Comparison of ENCODE assay signal across 18 cellular contexts in the genomic region with DNA sequence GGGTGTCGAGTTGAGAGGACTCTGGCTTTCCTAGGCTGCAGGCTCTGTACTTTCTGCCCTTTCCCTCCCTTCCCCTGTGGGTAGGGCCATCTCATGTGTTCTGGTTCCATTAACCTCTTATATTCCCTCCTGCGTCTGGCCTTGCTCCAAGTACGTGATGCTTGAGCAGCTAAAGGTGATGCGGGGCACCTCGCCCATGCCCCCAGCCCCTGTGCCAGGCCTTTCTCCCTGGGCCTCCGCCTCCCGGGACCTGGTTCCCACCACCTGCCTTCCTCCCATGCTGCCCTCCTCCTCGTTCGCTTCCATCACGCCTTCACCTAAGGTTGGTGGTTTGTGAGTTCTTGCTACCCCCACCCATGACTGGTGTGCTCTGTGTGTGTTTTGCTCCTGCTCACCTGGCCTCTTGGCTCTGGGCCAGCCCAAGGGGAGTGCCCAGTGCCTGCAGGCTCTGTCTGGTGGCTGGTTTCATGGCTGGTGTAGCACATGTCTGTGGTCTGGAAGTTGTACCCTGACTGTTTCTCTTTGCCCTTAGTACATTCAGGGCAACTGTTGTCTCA. TPM values are rescaled to one million over a fixed set of nuclear protein-coding genes. Genes with fewer than 3 reads are reported as not detected.
DNase-seq lines count a peak whose midpoint lies in the region; ATAC-seq, FAIRE-seq and TF ChIP-seq lines count a peak whose summit lies in the region.
"Had no signal": no experiment of that assay in that cellular context is flagged by ENCODE, and none has a peak within 500 bp of the region (broad histone marks: within the 10 kb centered on the region; RNA-seq: fewer than 3 reads in every experiment).

No MANE protein-coding gene starts in this region.

- no peak for TF ChIP-seq RAD21 in HepG2 (CRISPR knock-in tag; IDR thresholded peaks at IDR 0.05)

- H3K4me2 ChIP-seq in HepG2 (ENCODE audit: low read depth, low read length): no peak overlapping the region

- no peak for TF ChIP-seq EP300 in HepG2 (IDR thresholded peaks at IDR 0.05; ENCODE audit: low read depth in 2 of 2, low read length in 2 of 2)
- no peak for TF ChIP-seq EP300 in HepG2 (CRISPR knock-in tag; IDR thresholded peaks at IDR 0.05; ENCODE audit: borderline replicate concordance)

- H3K4me1 Mint-ChIP-seq in type B pancreatic cell (ENCODE audit: unreplicated experiment): no peaks in the 10 kb centered on the region

- POLR2A ChIA-PET in HepG2 (lab: Yijun Ruan, JAX): no interaction called here

- BruUV-seq in HepG2 (replicated peaks; lab: Mats Ljungman, UMichigan): no TSS peak

- peak overlapping the region; percentile 35 for H3K27ac Mint-ChIP-seq in type B pancreatic cell
- H3K27ac Mint-ChIP-seq: dendritic cell treated with granulocyte-macrophage colony-stimulating factor and Interleukin-4, amounts not matched to agents 40 ng/mL and 50 ng/mL, for 4 days had no signal

- no peak for TF ChIP-seq CTCF in left ventricle myocardium inferior (IDR thresholded peaks at IDR 0.05; ENCODE audit: borderline replicate concordance)
- TF ChIP-seq CTCF in heart right ventricle (IDR thresholded peaks at IDR 0.05): no peak
- no peak for TF ChIP-seq CTCF in colonic mucosa (IDR thresholded peaks at IDR 0.05)
- no peak for TF ChIP-seq CTCF in type B pancreatic cell (conservative IDR thresholded peaks at IDR 0.05)
- no peak for TF ChIP-seq CTCF in HepG2 (CRISPR knock-in tag; IDR thresholded peaks at IDR 0.05)
- TF ChIP-seq CTCF in lower leg skin (IDR thresholded peaks at IDR 0.05): no peak

- H3K9me3 Mint-ChIP-seq in type B pancreatic cell: no peaks in the 10 kb centered on the region
- H3K9me3 Mint-ChIP-seq: dendritic cell treated with granulocyte-macrophage colony-stimulating factor and Interleukin-4, amounts not matched to agents 40 ng/mL and 50 ng/mL, for 4 days had no signal

- in situ Hi-C loops in HepG2 (cut with HindIII; ENCODE audit: extremely low pct_ligation_motif_present, low pct_unique_long_range_greater_than_20kb): no loop called here

- peaks cover 10% of the 10 kb centered on the region for H3K36me3 Mint-ChIP-seq in type B pancreatic cell

- H3K27me3 Mint-ChIP-seq in type B pancreatic cell: no peaks in the 10 kb centered on the region

- WGBS in heart right ventricle, 2 donors: 88 to 91% methylated on average over 10 of the region's 10 CpGs
- over 99% methylated on average over 9 of the region's 10 CpGs for WGBS in HepG2 (ENCODE audit: low lambda C conversion rate)
- 54 to 61% methylated on average over 8 to 10 of the region's 10 CpGs for WGBS in lower leg skin, 2 donors

- H3K4me1 ChIP-seq in left ventricle myocardium inferior (peaks cover 88% of the 10 kb centered on the region), heart right ventricle (peaks cover 8 to 78% (median 40%) of the 10 kb centered on the region in 9 donors), colonic mucosa (peaks cover 10% of the 10 kb centered on the region), HepG2 (ENCODE audit: insufficient read depth, low read length) (no peaks in the 10 kb centered on the region)

- FAIRE-seq in HepG2 (lab: Jason Lieb, UNC): no peak
- FAIRE-seq: G401.6 had no signal

- H3K9ac ChIP-seq in colonic mucosa (ENCODE audit: low read depth in 2 of 2, low read length in 2 of 2) (no peak overlapping the region), HepG2 (ENCODE audit: insufficient read depth, low read depth, low read length) (no peak overlapping the region)

- H3K27me3 ChIP-seq in left ventricle myocardium inferior (ENCODE audit: low read depth): no peaks in the 10 kb centered on the region
- H3K27me3 ChIP-seq in heart right ventricle: no peaks in the 10 kb centered on the region
- no peaks in the 10 kb centered on the region for H3K27me3 ChIP-seq in colonic mucosa
- no peaks in the 10 kb centered on the region for H3K27me3 ChIP-seq in HepG2 (ENCODE audit: control insufficient read depth in 1 of 2, insufficient read depth in 2 of 2, low read length in 2 of 2)

- CTCF ChIA-PET in HepG2 (lab: Yijun Ruan, JAX; ENCODE audit: low intra/inter-chr PET ratio, low total read pairs): no interaction called here

- no peak for DNase-seq in left ventricle myocardium inferior
- DNase-seq in heart right ventricle: no peak
- peak; percentile 81 to 94 for DNase-seq in NCI-H526 (lab: John Stamatoyannopoulos, UW)
- peak; percentile 80 for DNase-seq in colonic mucosa
- no peak for DNase-seq in type B pancreatic cell (ENCODE audit: extremely low spot score, unreplicated experiment)
- no peak for DNase-seq in HepG2 (ENCODE audit: low spot score)
- DNase-seq in lower leg skin (ENCODE audit: low spot score in 2 of 2): no peak
- DNase-seq in activated CD4-positive, alpha-beta T cell treated with anti-CD3 and anti-CD28 coated beads for 48 hours: no peak
- DNase-seq: activated CD4-positive, alpha-beta T cell treated with anti-CD3 and anti-CD28 coated beads, Interleukin-2, amount 50 U/mL, for 48 hours; activated naive CD4-positive, alpha-beta T cell treated with Interleukin-2 at 50 U/mL for 16 hours; foreskin melanocyte; NCI-H226 had no signal

- no peaks in the 10 kb centered on the region for H3K9me3 ChIP-seq in left ventricle myocardium inferior (replicated peaks)
- H3K9me3 ChIP-seq in heart right ventricle: no peaks in the 10 kb centered on the region
- H3K9me3 ChIP-seq in colonic mucosa: no peaks in the 10 kb centered on the region
- no peaks in the 10 kb centered on the region for H3K9me3 ChIP-seq in HepG2 (ENCODE audit: low read length)

- no peak overlapping the region for H3K4me3 Mint-ChIP-seq in type B pancreatic cell
- H3K4me3 Mint-ChIP-seq: dendritic cell treated with granulocyte-macrophage colony-stimulating factor and Interleukin-4, amounts not matched to agents 40 ng/mL and 50 ng/mL, for 4 days had no signal

- H3K79me2 ChIP-seq in HepG2 (ENCODE audit: insufficient read depth, low read length): no peaks in the 10 kb centered on the region

- no peak overlapping the region for H2AFZ ChIP-seq in HepG2 (ENCODE audit: low read length)

- peak overlapping the region; percentile 64 for H3K27ac ChIP-seq in left ventricle myocardium inferior (replicated peaks)
- H3K27ac ChIP-seq in heart right ventricle: peak overlapping the region in 3 of 10 donors; percentile 15 to 73 (median 54)
- H3K27ac ChIP-seq in colonic mucosa: no peak overlapping the region
- no peak overlapping the region for H3K27ac ChIP-seq in HepG2 (ENCODE audit: extremely low read length, insufficient read depth, low read length)

- intact Hi-C loops in left ventricle myocardium inferior (cut with micrococcal nuclease): no loop called here
- intact Hi-C loops in heart right ventricle (cut with DNase I): no loop called here
- intact Hi-C loops in colonic mucosa (cut with DNase I): no loop called here
- intact Hi-C loops in HepG2 (cut with micrococcal nuclease; ENCODE audit: unreplicated experiment): no loop called here
- intact Hi-C loops in lower leg skin (cut with DNase I; ENCODE audit: low total_unique reads): no loop called here

- no peaks in the 10 kb centered on the region for H4K20me1 ChIP-seq in HepG2 (ENCODE audit: insufficient read depth, low read length)

- TF ChIP-seq POLR2A in HepG2 (IDR thresholded peaks at IDR 0.05; ENCODE audit: insufficient read depth in 1 of 2, low read depth in 2 of 2, low read length in 2 of 2) (no peak), lower leg skin (IDR thresholded peaks at IDR 0.05) (no peak)

- ATAC-seq in heart right ventricle (no peak), HepG2 (no peak)

- H3K4me3 ChIP-seq in left ventricle myocardium inferior: no peak overlapping the region
- no peak overlapping the region for H3K4me3 ChIP-seq in heart right ventricle
- no peak overlapping the region for H3K4me3 ChIP-seq in colonic mucosa
- no peak overlapping the region for H3K4me3 ChIP-seq in HepG2 (replicated peaks in 1 of 3; ENCODE audit: insufficient read depth in 1 of 3, low read depth in 2 of 3, low read length in 3 of 3)
- H3K4me3 ChIP-seq in lower leg skin (ENCODE audit: low read depth, poor library complexity, severe bottlenecking): no peak overlapping the region
- H3K4me3 ChIP-seq: lung had no signal

- H3K36me3 ChIP-seq in left ventricle myocardium inferior (peaks cover 99% of the 10 kb centered on the region), heart right ventricle (peaks cover 12 to 100% (median 78%) of the 10 kb centered on the region in 9 donors), colonic mucosa (peaks cover 6% of the 10 kb centered on the region), HepG2 (replicated peaks in 1 of 2; ENCODE audit: control insufficient read depth in 1 of 2, insufficient read depth in 2 of 2, low read length in 2 of 2) (peaks cover 13 to 32% of the 10 kb centered on the region in 2 experiments; a peak in 4 of 5 replicates)

RNA-seq across cellular contexts. Expression of gene PHLDB1, which starts 34.1 kb away (rescaled TPM):
- 102 TPM for total RNA-seq in left ventricle myocardium inferior
- 100 to 1,000 TPM in 9 of 10 donors, 10 to 100 TPM in 1; 81.9 to 125 (median 114) TPM for total RNA-seq in heart right ventricle
- 100 to 1,000 TPM in 1 of 2 donors, 10 to 100 TPM in 1; 74.9 to 259 TPM for polyA plus RNA-seq in heart right ventricle
- 10 to 100 TPM; 60.1 to 88.6 TPM for total RNA-seq in colonic mucosa
- total RNA-seq in type B pancreatic cell (ENCODE audit: low replicate concordance): 21.2 and 63.1 TPM in 2 replicates
- 9.9 and 13.8 TPM in 2 replicates for total RNA-seq in HepG2 (2016; rRNA removed; fragmentation: Illumina TruSeq; extraction: Trizol)
- 3.6 and 5.0 TPM in 2 replicates for total RNA-seq in HepG2 (2016; cell fraction: cytosol; rRNA removed; fragmentation: Illumina TruSeq; extraction: Trizol; ENCODE audit: low read depth)
- 7.9 and 11.9 TPM in 2 replicates for total RNA-seq in HepG2 (2016; cell fraction: insoluble cytoplasmic fraction; rRNA removed; fragmentation: Illumina TruSeq; extraction: Trizol)
- total RNA-seq in HepG2 (2016; cell fraction: membrane; rRNA removed; fragmentation: Illumina TruSeq; extraction: Trizol): 7.7 and 8.9 TPM in 2 replicates
- total RNA-seq in HepG2 (2016; cell fraction: nucleus; rRNA removed; fragmentation: Illumina TruSeq; extraction: Trizol): 12.4 and 22.0 TPM in 2 replicates
- 14.2 and 18.3 TPM in 2 replicates for polyA plus RNA-seq in HepG2 (2011; rRNA removed)
- polyA plus RNA-seq in HepG2 (2011; cell fraction: cytosol; rRNA removed): 9.1 and 10.7 TPM in 2 replicates
- polyA plus RNA-seq in HepG2 (2011; cell fraction: nucleus; rRNA removed): 57.1 and 61.1 TPM in 2 replicates
- polyA plus RNA-seq in HepG2 (2012): 7.5 and 8.6 TPM in 2 replicates
- polyA plus RNA-seq in HepG2 (2016; cell fraction: cytosol; fragmentation: Illumina TruSeq; extraction: Trizol; ENCODE audit: low read depth): 1.4 TPM in 2 replicates
- polyA plus RNA-seq in HepG2 (2016; cell fraction: insoluble cytoplasmic fraction; fragmentation: Illumina TruSeq; extraction: Trizol; ENCODE audit: low read depth): 7.3 and 8.6 TPM in 2 replicates
- polyA plus RNA-seq in HepG2 (2016; cell fraction: membrane; fragmentation: Illumina TruSeq; extraction: Trizol; ENCODE audit: low read depth): 2.1 and 2.9 TPM in 2 replicates
- polyA plus RNA-seq in HepG2 (2016; cell fraction: nucleus; fragmentation: Illumina TruSeq; extraction: Trizol; ENCODE audit: insufficient read depth, low read depth): 34.7 and 36.2 TPM in 2 replicates
- 17.4 and 33.6 TPM in 2 replicates for polyA minus RNA-seq in HepG2 (2011; rRNA and poly(A)+ RNA removed; ENCODE audit: low replicate concordance)
- polyA minus RNA-seq in HepG2 (2011; cell fraction: cytosol; rRNA and poly(A)+ RNA removed): 12.5 and 14.8 TPM in 2 replicates
- polyA minus RNA-seq in HepG2 (2011; cell fraction: nucleus; rRNA and poly(A)+ RNA removed): 33.9 and 34.2 TPM in 2 replicates
- 10 to 100 TPM; 51.9 to 77.4 (median 70.2) TPM for total RNA-seq in lower leg skin

RNA-seq across cellular contexts. Expression of gene TREH, which starts 37.9 kb away (rescaled TPM):
- total RNA-seq in left ventricle myocardium inferior (not detected), heart right ventricle (under 1 TPM in 1 of 10 donors, not detected in 9; 0.11 TPM), colonic mucosa (1 to 10 TPM; 2.4 to 2.8 TPM), type B pancreatic cell (ENCODE audit: low replicate concordance) (0.33 and 0.41 TPM in 2 replicates), HepG2 (2016; rRNA removed; fragmentation: Illumina TruSeq; extraction: Trizol) (0.46 and 0.86 TPM in 2 replicates), lower leg skin (not detected)
- polyA plus RNA-seq in heart right ventricle (1 to 10 TPM in 1 of 2 donors, under 1 TPM in 1; 0.83 to 4.8 TPM), HepG2 (2011; rRNA removed) (0.50 and 0.53 TPM in 2 replicates)
- total RNA-seq in HepG2 (2016; cell fraction: cytosol; rRNA removed; fragmentation: Illumina TruSeq; extraction: Trizol; ENCODE audit: low read depth): 0.51 and 0.71 TPM in 2 replicates
- total RNA-seq in HepG2 (2016; cell fraction: insoluble cytoplasmic fraction; rRNA removed; fragmentation: Illumina TruSeq; extraction: Trizol): 0.13 and 1.3 TPM in 2 replicates
- 0.24 and 0.59 TPM in 2 replicates for total RNA-seq in HepG2 (2016; cell fraction: membrane; rRNA removed; fragmentation: Illumina TruSeq; extraction: Trizol)
- total RNA-seq in HepG2 (2016; cell fraction: nucleus; rRNA removed; fragmentation: Illumina TruSeq; extraction: Trizol): 1.1 and 2.0 TPM in 2 replicates
- 0.09 and 0.11 TPM in 2 replicates for polyA plus RNA-seq in HepG2 (2011; cell fraction: cytosol; rRNA removed)
- polyA plus RNA-seq in HepG2 (2011; cell fraction: nucleus; rRNA removed): 2.1 and 2.9 TPM in 2 replicates
- 0.63 and 1.1 TPM in 2 replicates for polyA plus RNA-seq in HepG2 (2012)
- polyA plus RNA-seq in HepG2 (2016; cell fraction: cytosol; fragmentation: Illumina TruSeq; extraction: Trizol; ENCODE audit: low read depth): 0.17 and 0.23 TPM in 2 replicates
- polyA plus RNA-seq in HepG2 (2016; cell fraction: insoluble cytoplasmic fraction; fragmentation: Illumina TruSeq; extraction: Trizol; ENCODE audit: low read depth): 0.19 and 0.55 TPM in 2 replicates
- 0.40 and 0.50 TPM in 2 replicates for polyA plus RNA-seq in HepG2 (2016; cell fraction: membrane; fragmentation: Illumina TruSeq; extraction: Trizol; ENCODE audit: low read depth)
- polyA plus RNA-seq in HepG2 (2016; cell fraction: nucleus; fragmentation: Illumina TruSeq; extraction: Trizol; ENCODE audit: insufficient read depth, low read depth): 2.4 and 2.9 TPM in 2 replicates
- polyA minus RNA-seq in HepG2 (2011; rRNA and poly(A)+ RNA removed; ENCODE audit: low replicate concordance): 0.76 TPM in 1 of 2 replicates, not detected in the other
- polyA minus RNA-seq in HepG2 (2011; cell fraction: cytosol; rRNA and poly(A)+ RNA removed): not detected in 2 replicates
- 2.3 and 3.2 TPM in 2 replicates for polyA minus RNA-seq in HepG2 (2011; cell fraction: nucleus; rRNA and poly(A)+ RNA removed)
- total RNA-seq: HT1080, posterior vena cava, subcutaneous adipose tissue had no signal

Comparison
In these comparisons a context has a peak if more than half of its experiments do, and no peak if none do; other contexts are left out.
1. DNase-seq: peak in NCI-H526 (2 of 2) and colonic mucosa (single experiment); none in left ventricle myocardium inferior (single experiment), heart right ventricle (0 of 2), type B pancreatic cell (single experiment), HepG2 (single experiment), lower leg skin (0 of 2) and activated CD4-positive, alpha-beta T cell treated with anti-CD3 and anti-CD28 coated beads for 48 hours (single experiment).